In the genomic region with DNA sequence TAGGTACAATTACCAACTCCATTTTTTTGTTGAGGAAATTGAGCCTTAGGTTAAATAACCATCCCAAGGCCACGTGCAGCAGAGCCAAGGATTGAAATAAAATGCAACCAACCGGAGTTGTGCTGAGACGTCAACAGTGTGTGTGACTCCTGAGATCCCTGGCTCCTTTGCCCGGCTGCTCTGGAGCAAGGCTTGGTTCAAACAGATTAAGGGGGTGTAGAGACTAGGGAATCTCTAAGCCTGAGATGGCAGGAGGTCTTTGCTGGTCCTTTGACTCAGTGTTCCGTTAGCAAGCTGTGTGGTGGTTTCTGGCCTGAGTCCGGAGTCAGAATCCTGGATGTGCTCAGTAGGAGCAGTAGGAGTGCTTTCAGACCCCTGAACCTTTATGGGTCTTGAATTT, we compare ENCODE assay signal across 20 cellular contexts. TPM values are rescaled to one million over a fixed set of nuclear protein-coding genes. Genes with fewer than 3 reads are reported as not detected.
"Had no signal": no experiment of that assay in that cellular context is flagged by ENCODE, and none has a peak within 500 bp of the region (broad histone marks: within the 10 kb centered on the region; RNA-seq: fewer than 3 reads in every experiment).

No MANE protein-coding gene starts in this region.

- H3K36me3 Mint-ChIP-seq: memory B cell; stimulated activated effector memory CD8-positive, alpha-beta T cell treated with anti-CD3 and anti-CD28 coated beads, Interleukin-12 subunit alpha, Interleukin-12 subunit beta, amount 100 ng/mL, for 72 hours had no signal

- ATAC-seq: body of pancreas; mucosa of descending colon; naive thymus-derived CD4-positive, alpha-beta T cell; right lobe of liver; stimulated activated effector memory CD8-positive, alpha-beta T cell treated with anti-CD3 and anti-CD28 coated beads, Interleukin-12 subunit alpha, Interleukin-12 subunit beta, amount 100 ng/mL, for 72 hours had no signal

- H3K4me3 Mint-ChIP-seq: activated CD4-positive, alpha-beta memory T cell treated with anti-CD3 and anti-CD28 coated beads, Interleukin-2, amount 10 ng/mL, durations not matched to agents 7 days and 5 days had no signal

- H3K4me1 ChIP-seq: prostate gland had no signal

- H3K9me3 ChIP-seq: body of pancreas, colonic mucosa, mucosa of descending colon, prostate gland, right lobe of liver had no signal

- H3K4me3 ChIP-seq: body of pancreas, colonic mucosa, mucosa of descending colon, prostate gland, right lobe of liver, stomach, upper lobe of left lung had no signal

- H3K27ac Mint-ChIP-seq: activated B cell treated with CpG ODN at 0.5 μM for 24 hours; activated CD4-positive, alpha-beta memory T cell treated with anti-CD3 and anti-CD28 coated beads, Interleukin-2, amount 10 ng/mL, durations not matched to agents 7 days and 5 days; activated naive CD4-positive, alpha-beta T cell treated with anti-CD3 and anti-CD28 coated beads for 36 hours; memory B cell; naive thymus-derived CD4-positive, alpha-beta T cell; stimulated activated effector memory CD8-positive, alpha-beta T cell treated with anti-CD3 and anti-CD28 coated beads, Interleukin-12 subunit alpha, Interleukin-12 subunit beta, amount 100 ng/mL, for 72 hours; T-helper 2 cell treated with Interferon-gamma antibody and Interleukin-4, amounts not matched to agents 5 μg/mL and 100 μg/mL, for 36 hours had no signal

- H3K27ac ChIP-seq: body of pancreas, colonic mucosa, left ventricle myocardium inferior, prostate gland, right lobe of liver, stomach, upper lobe of left lung had no signal

- H3K9me3 Mint-ChIP-seq: activated CD4-positive, alpha-beta memory T cell treated with anti-CD3 and anti-CD28 coated beads, Interleukin-2, amount 10 ng/mL, durations not matched to agents 7 days and 5 days; T-helper 2 cell treated with Interferon-gamma antibody and Interleukin-4, amounts not matched to agents 5 μg/mL and 100 μg/mL, for 36 hours had no signal

- FAIRE-seq: frontal cortex had no signal

- H3K36me3 ChIP-seq: colonic mucosa, left ventricle myocardium inferior, prostate gland, right lobe of liver, stomach, upper lobe of left lung had no signal

- DNase-seq: activated B cell treated with CpG ODN at 0.5 μM for 24 hours; activated CD4-positive, alpha-beta memory T cell treated with anti-CD3 and anti-CD28 coated beads, Interleukin-2, amount 10 ng/mL, durations not matched to agents 7 days and 5 days; activated CD4-positive, alpha-beta T cell treated with anti-CD3 and anti-CD28 coated beads for 48 hours; activated naive CD4-positive, alpha-beta T cell treated with anti-CD3 and anti-CD28 coated beads for 36 hours; activated T-cell treated with anti-CD3 and anti-CD28 coated beads, Interleukin-2, amount 50 U/mL, for 1 hour; body of pancreas; central memory CD4-positive, alpha-beta T cell; colonic mucosa; left ventricle myocardium inferior; mucosa of descending colon; naive thymus-derived CD4-positive, alpha-beta T cell; right lobe of liver; stimulated activated CD4-positive, alpha-beta T cell treated with anti-CD3 and anti-CD28 coated beads, Interleukin-4, amount 100 ng/mL, for 24 hours; stomach; upper lobe of left lung had no signal

RNA-seq across cellular contexts. Expression of gene SLC8A3, which starts 1.4 kb away (rescaled TPM):
- polyA plus RNA-seq: naive thymus-derived CD4-positive, alpha-beta T cell had no signal
